21 cellular contexts compared by ENCODE assay signal in genomic region chr13:48042889-48043288, GRCh38. TPM values are rescaled to one million over a fixed set of nuclear protein-coding genes. Genes with fewer than 3 reads are reported as not detected.
DNase-seq lines count a peak whose midpoint lies in the region; ATAC-seq and TF ChIP-seq lines count a peak whose summit lies in the region.
"Had no signal": no experiment of that assay in that cellular context is flagged by ENCODE, and none has a peak within 500 bp of the region (broad histone marks: within the 10 kb centered on the region; RNA-seq: fewer than 3 reads in every experiment).

No MANE protein-coding gene starts in this region.

- H3K27ac ChIP-seq in Peyer's patch (peak overlapping the region in 3 of 4 donors; percentile 23 to 75 (median 66)), aorta (ENCODE audit: low read depth in 1 of 2, low read length in 2 of 2) (no peak overlapping the region)
- H3K27ac ChIP-seq: foreskin keratinocyte, prostate gland, RWPE1, VCaP had no signal

- intact Hi-C loops in activated naive CD4-positive, alpha-beta T cell treated with anti-CD3 and anti-CD28 coated beads for 36 hours (cut with micrococcal nuclease): loop anchor here (1.0 kb wide), 1 partner anchor 726 kb away; no protein-coding TSS in a partner anchor
- intact Hi-C loops in aorta (cut with DNase I): loop anchor here in 1 of 2 donors (10.0 kb wide), 1 partner anchor 492 kb away; the partner anchor contains the start of gene RCBTB2

- peak overlapping the region; percentile 64 for H3K9ac ChIP-seq in adipocyte (ENCODE audit: low read length)

- H3K4me3 Mint-ChIP-seq in activated naive CD4-positive, alpha-beta T cell treated with anti-CD3 and anti-CD28 coated beads for 36 hours: no peak overlapping the region
- H3K4me3 Mint-ChIP-seq in stimulated activated naive B cell treated with anti-CD40 and anti-IgM and Interleukin-4, amounts not matched to agents 10 μg/mL and 1 μg/mL and 100 μg/mL, for 72 hours: no peak overlapping the region
- H3K4me3 Mint-ChIP-seq: neural crest cell had no signal

- H3K27me3 ChIP-seq in Peyer's patch (no peaks in the 10 kb centered on the region), adipocyte (replicated peaks; ENCODE audit: control insufficient read depth, insufficient read depth, low read length) (no peaks in the 10 kb centered on the region), aorta (ENCODE audit: control insufficient read depth in 1 of 2, insufficient read depth in 2 of 2, low read length in 1 of 2) (no peaks in the 10 kb centered on the region)
- H3K27me3 ChIP-seq: brain microvascular endothelial cell, foreskin keratinocyte had no signal

- H3K4me1 Mint-ChIP-seq in activated naive CD4-positive, alpha-beta T cell treated with anti-CD3 and anti-CD28 coated beads for 36 hours (ENCODE audit: low read depth): peaks cover 47% of the 10 kb centered on the region
- H3K4me1 Mint-ChIP-seq in stimulated activated naive B cell treated with anti-CD40 and anti-IgM and Interleukin-4, amounts not matched to agents 10 μg/mL and 1 μg/mL and 100 μg/mL, for 72 hours: peaks cover 9 to 16% of the 10 kb centered on the region in 2 donors

- no peak overlapping the region for H3K4me3 ChIP-seq in Peyer's patch
- H3K4me3 ChIP-seq in adipocyte (ENCODE audit: low read length): no peak overlapping the region
- no peak overlapping the region for H3K4me3 ChIP-seq in aorta (ENCODE audit: low read length in 2 of 2)
- H3K4me3 ChIP-seq: prostate gland, skin epidermis had no signal

- no peak for DNase-seq in activated naive CD4-positive, alpha-beta T cell treated with anti-CD3 and anti-CD28 coated beads for 36 hours
- DNase-seq in activated naive CD4-positive, alpha-beta T cell treated with Interleukin-2 at 50 U/mL for 16 hours: no peak
- DNase-seq in Peyer's patch (peak in 1 of 3 donors; percentile 61), adipocyte (ENCODE audit: low read depth) (no peak), SIG-M5 (lab: John Stamatoyannopoulos, UW) (no peak), aorta (no peak)
- DNase-seq in stimulated activated naive B cell treated with anti-CD40 and anti-IgM and Interleukin-4, amounts not matched to agents 10 μg/mL and 1 μg/mL and 100 μg/mL, for 72 hours: no peak
- DNase-seq: brain microvascular endothelial cell; dermis blood vessel endothelial cell; DMS79 treated with DMSO at 0.1 percent for 48 hours; foreskin keratinocyte; kidney glomerular epithelial cell; NCI-H510A treated with DMSO at 0.1 percent for 48 hours; stimulated activated CD4-positive, alpha-beta T cell treated with anti-CD3 and anti-CD28 coated beads, Interleukin-4, amount 100 ng/mL, for 24 hours; substantia nigra had no signal

- no peaks in the 10 kb centered on the region for H3K27me3 Mint-ChIP-seq in activated naive CD4-positive, alpha-beta T cell treated with anti-CD3 and anti-CD28 coated beads for 36 hours (ENCODE audit: low read depth)
- no peaks in the 10 kb centered on the region for H3K27me3 Mint-ChIP-seq in stimulated activated naive B cell treated with anti-CD40 and anti-IgM and Interleukin-4, amounts not matched to agents 10 μg/mL and 1 μg/mL and 100 μg/mL, for 72 hours

- peaks cover 30% of the 10 kb centered on the region for H3K36me3 Mint-ChIP-seq in activated naive CD4-positive, alpha-beta T cell treated with anti-CD3 and anti-CD28 coated beads for 36 hours (ENCODE audit: low read depth)
- peaks cover 17 to 34% of the 10 kb centered on the region in 2 donors for H3K36me3 Mint-ChIP-seq in stimulated activated naive B cell treated with anti-CD40 and anti-IgM and Interleukin-4, amounts not matched to agents 10 μg/mL and 1 μg/mL and 100 μg/mL, for 72 hours

- H3K36me3 ChIP-seq in Peyer's patch (peaks cover 0 to 6% (median 0%) of the 10 kb centered on the region in 3 donors), adipocyte (ENCODE audit: control insufficient read depth, insufficient read depth, low read length, severe bottlenecking) (peaks cover 18% of the 10 kb centered on the region), aorta (ENCODE audit: control insufficient read depth in 1 of 2, insufficient read depth in 2 of 2, low read length in 1 of 2) (no peaks in the 10 kb centered on the region)
- H3K36me3 ChIP-seq: brain microvascular endothelial cell, prostate gland had no signal

- no peak for TF ChIP-seq CTCF in Peyer's patch (IDR thresholded peaks at IDR 0.05)

- TF ChIP-seq POLR2A in Peyer's patch (IDR thresholded peaks at IDR 0.05): no peak

- CTCF ChIA-PET in activated naive CD4-positive, alpha-beta T cell treated with anti-CD3 and anti-CD28 coated beads for 36 hours (lab: Charles Lee): no interaction called here

- H3K4me1 ChIP-seq in Peyer's patch (peaks cover 0 to 16% (median 0%) of the 10 kb centered on the region in 4 donors), adipocyte (ENCODE audit: control insufficient read depth, insufficient read depth, low read length) (peaks cover 28% of the 10 kb centered on the region), aorta (ENCODE audit: control insufficient read depth in 1 of 2, insufficient read depth in 2 of 2, low read length in 2 of 2) (peaks cover 0 to 2% of the 10 kb centered on the region in 2 donors)
- H3K4me1 ChIP-seq: prostate gland had no signal

- 93 to 99% methylated on average over 2 of the region's 2 CpGs for WGBS in aorta, 2 donors

- H3K27ac Mint-ChIP-seq in activated naive CD4-positive, alpha-beta T cell treated with anti-CD3 and anti-CD28 coated beads for 36 hours: peak overlapping the region; percentile 80
- peak overlapping the region; percentile 56 for H3K27ac Mint-ChIP-seq in stimulated activated naive B cell treated with anti-CD40 and anti-IgM and Interleukin-4, amounts not matched to agents 10 μg/mL and 1 μg/mL and 100 μg/mL, for 72 hours

- no peaks in the 10 kb centered on the region for H3K9me3 Mint-ChIP-seq in activated naive CD4-positive, alpha-beta T cell treated with anti-CD3 and anti-CD28 coated beads for 36 hours
- H3K9me3 Mint-ChIP-seq in stimulated activated naive B cell treated with anti-CD40 and anti-IgM and Interleukin-4, amounts not matched to agents 10 μg/mL and 1 μg/mL and 100 μg/mL, for 72 hours: no peaks in the 10 kb centered on the region
- H3K9me3 Mint-ChIP-seq: neural crest cell had no signal

- ATAC-seq in stimulated activated naive B cell treated with anti-CD40 and anti-IgM and Interleukin-4, amounts not matched to agents 10 μg/mL and 1 μg/mL and 100 μg/mL, for 72 hours (replicated peaks): no peak
- no peak for ATAC-seq in HG02571 (IDR thresholded peaks at IDR 0.05; ENCODE audit: unreplicated experiment)
- ATAC-seq in aorta (ENCODE audit: low FRiP score): no peak
- ATAC-seq: foreskin keratinocyte had no signal

- H3K9me3 ChIP-seq in Peyer's patch: no peaks in the 10 kb centered on the region
- no peaks in the 10 kb centered on the region for H3K9me3 ChIP-seq in adipocyte (ENCODE audit: control insufficient read depth, low read length)
- no peaks in the 10 kb centered on the region for H3K9me3 ChIP-seq in aorta (ENCODE audit: control insufficient read depth, low read length)
- H3K9me3 ChIP-seq: prostate gland had no signal

RNA-seq across cellular contexts. Expression of gene NUDT15, which starts 5.4 kb away (rescaled TPM):
- total RNA-seq in activated naive CD4-positive, alpha-beta T cell treated with anti-CD3 and anti-CD28 coated beads for 36 hours: 10 to 100 TPM; 28.3 to 29.2 TPM
- total RNA-seq in Peyer's patch (10 to 100 TPM in 1 of 4 donors, 1 to 10 TPM in 3; 3.7 to 11.9 (median 8.2) TPM), aorta (1 to 10 TPM; 5.7 to 6.6 TPM)
- 10 to 100 TPM in 1 of 2 donors, 1 to 10 TPM in 1; 9.7 to 13.4 TPM for polyA plus RNA-seq in aorta

RNA-seq across cellular contexts. Expression of gene SUCLA2, which starts 41.8 kb away (rescaled TPM):
- 10 to 100 TPM; 44.0 to 44.4 TPM for total RNA-seq in activated naive CD4-positive, alpha-beta T cell treated with anti-CD3 and anti-CD28 coated beads for 36 hours
- total RNA-seq in Peyer's patch (10 to 100 TPM; 45.4 to 68.5 (median 57.2) TPM), aorta (10 to 100 TPM; 36.3 to 42.0 TPM)
- polyA plus RNA-seq in aorta: 10 to 100 TPM; 33.7 to 38.3 TPM

RNA-seq across cellular contexts. Expression of gene MED4, which starts 52.0 kb away (rescaled TPM):
- 10 to 100 TPM; 45.8 to 50.1 TPM for total RNA-seq in activated naive CD4-positive, alpha-beta T cell treated with anti-CD3 and anti-CD28 coated beads for 36 hours
- total RNA-seq in Peyer's patch (10 to 100 TPM; 23.6 to 68.5 (median 44.4) TPM), aorta (10 to 100 TPM; 46.1 to 46.9 TPM)
- polyA plus RNA-seq in aorta: 10 to 100 TPM; 55.2 to 55.3 TPM

Comparison
In these comparisons a context has a peak if more than half of its experiments do, and no peak if none do; other contexts are left out.
1. H3K27ac ChIP-seq: peak in Peyer's patch (3 of 4); none in aorta (0 of 2).